In genomic region chr22:39003165-39003638, GRCh38 we compare ENCODE assay signal across 9 cellular contexts. TPM values are rescaled to one million over a fixed set of nuclear protein-coding genes. Genes with fewer than 3 reads are reported as not detected.
DNase-seq lines count a peak whose midpoint lies in the region; ATAC-seq and TF ChIP-seq lines count a peak whose summit lies in the region.
"Had no signal": no experiment of that assay in that cellular context is flagged by ENCODE, and none has a peak within 500 bp of the region (broad histone marks: within the 10 kb centered on the region; RNA-seq: fewer than 3 reads in every experiment).

No MANE protein-coding gene starts in this region.

- H3K9me3 ChIP-seq in MM.1S (replicated peaks; ENCODE audit: insufficient read depth, low read length) (no peaks in the 10 kb centered on the region), right cardiac atrium (ENCODE audit: control insufficient read depth, low read length) (no peaks in the 10 kb centered on the region), gastrocnemius medialis (no peaks in the 10 kb centered on the region)

- intact Hi-C loops in right cardiac atrium (cut with DNase I), result loop anchor here (5.0 to 10.0 kb wide), 6 partner anchors 112 to 238 kb away; partner anchors contain the start of gene CBX6 (in 2 of the 4)
- intact Hi-C loops in gastrocnemius medialis (cut with DNase I; ENCODE audit: low total_unique reads), result loop anchor here (1.0 to 5.0 kb wide), 2 partner anchors 76 to 133 kb away; no protein-coding TSS in a partner anchor

- H3K27me3 ChIP-seq in MM.1S (replicated peaks; ENCODE audit: insufficient read depth, low read length) (no peaks in the 10 kb centered on the region), right cardiac atrium (ENCODE audit: control insufficient read depth, insufficient read depth) (no peaks in the 10 kb centered on the region), gastrocnemius medialis (peaks cover 0 to 5% (median 0%) of the 10 kb centered on the region in 3 donors)

- peak overlapping the region; percentile 74 for H2AFZ ChIP-seq in MM.1S (ENCODE audit: low read length)

- peak overlapping the region; percentile 66 for H3K27ac ChIP-seq in MM.1S (ENCODE audit: low read length)
- H3K27ac ChIP-seq in right cardiac atrium (ENCODE audit: low read length), result no peak overlapping the region
- no peak overlapping the region for H3K27ac ChIP-seq in gastrocnemius medialis

- in situ Hi-C loops in gastrocnemius medialis (cut with MboI; ENCODE audit: low sequenced_read_pairs in 4 of 4), result loop anchor here in 3 of 4 donors (5.0 to 10.0 kb wide), 2 partner anchors 136 to 138 kb away; no protein-coding TSS in a partner anchor

- DNase-seq in C1 segment of cervical spinal cord (lab: John Stamatoyannopoulos, UW) (peak in 10 of 14 donors; percentile 7 to 48 (median 33)), MM.1S (peak; percentile 92), amniotic stem cell (lab: John Stamatoyannopoulos, UW) (peak; percentile 68), right cardiac atrium (peak; percentile 77 to 88 (median 82)), gastrocnemius medialis (peak; percentile 27 to 43), NCI-H2081 (lab: John Stamatoyannopoulos, UW) (no peak)
- DNase-seq in T-helper 2 cell treated with Interferon-gamma antibody and Interleukin-4, amounts not matched to agents 5 μg/mL and 100 μg/mL, for 36 hours (ENCODE audit: low spot score), result peak; percentile 75

- H3K4me2 ChIP-seq in MM.1S (ENCODE audit: low read depth, low read length), result peak overlapping the region; percentile 40; the same call in 1 of the 2 replicates

- no peak for TF ChIP-seq POLR2A in gastrocnemius medialis (IDR thresholded peaks at IDR 0.05)

- H3K79me2 ChIP-seq in MM.1S (ENCODE audit: low read length), result no peaks in the 10 kb centered on the region

- TF ChIP-seq CTCF in MM.1S (IDR thresholded peaks at IDR 0.05; ENCODE audit: low read length) (peak; percentile 77), gastrocnemius medialis (IDR thresholded peaks at IDR 0.05 in 4 of 5, conservative IDR thresholded peaks at IDR 0.05 in 1 of 5) (peak; percentile 49 to 75 (median 65))

- no peaks in the 10 kb centered on the region for H3K36me3 ChIP-seq in MM.1S (replicated peaks; ENCODE audit: insufficient read depth, low read length)
- H3K36me3 ChIP-seq in gastrocnemius medialis, result no peaks in the 10 kb centered on the region

- H3K27me3 Mint-ChIP-seq in T-helper 2 cell treated with Interferon-gamma antibody and Interleukin-4, amounts not matched to agents 5 μg/mL and 100 μg/mL, for 36 hours (ENCODE audit: low read depth), result peaks cover 11% of the 10 kb centered on the region

- H3K27ac Mint-ChIP-seq in T-helper 2 cell treated with Interferon-gamma antibody and Interleukin-4, amounts not matched to agents 5 μg/mL and 100 μg/mL, for 36 hours, result peak overlapping the region; percentile 20

- no peaks in the 10 kb centered on the region for H3K36me3 Mint-ChIP-seq in T-helper 2 cell treated with Interferon-gamma antibody and Interleukin-4, amounts not matched to agents 5 μg/mL and 100 μg/mL, for 36 hours (ENCODE audit: low read depth)

- H3F3A ChIP-seq in MM.1S (ENCODE audit: insufficient read depth, low read length), result peaks cover 12% of the 10 kb centered on the region

- WGBS in right cardiac atrium, result 11% methylated on average over 7 of the region's 7 CpGs

- no peaks in the 10 kb centered on the region for H3K9me2 ChIP-seq in MM.1S (replicated peaks; ENCODE audit: insufficient read depth, low read length)

- H3K4me3 ChIP-seq in MM.1S (ENCODE audit: low read length) (no peak overlapping the region), right cardiac atrium (ENCODE audit: low read length) (no peak overlapping the region), gastrocnemius medialis (no peak overlapping the region)

- peaks cover 7% of the 10 kb centered on the region for H3K4me1 Mint-ChIP-seq in T-helper 2 cell treated with Interferon-gamma antibody and Interleukin-4, amounts not matched to agents 5 μg/mL and 100 μg/mL, for 36 hours (ENCODE audit: low read depth)

- peaks cover under 1% of the 10 kb centered on the region for H3K9me3 Mint-ChIP-seq in T-helper 2 cell treated with Interferon-gamma antibody and Interleukin-4, amounts not matched to agents 5 μg/mL and 100 μg/mL, for 36 hours

- no peak overlapping the region for H3K4me3 Mint-ChIP-seq in T-helper 2 cell treated with Interferon-gamma antibody and Interleukin-4, amounts not matched to agents 5 μg/mL and 100 μg/mL, for 36 hours

- ATAC-seq in GM19324 (IDR thresholded peaks at IDR 0.05; ENCODE audit: low FRiP score, unreplicated experiment) (peak; percentile 65), right cardiac atrium (peak; percentile 91 to 93), gastrocnemius medialis (peak; percentile 68 to 77)

- peaks cover 13% of the 10 kb centered on the region for H3K4me1 ChIP-seq in MM.1S (ENCODE audit: low read length)
- no peaks in the 10 kb centered on the region for H3K4me1 ChIP-seq in right cardiac atrium (ENCODE audit: control insufficient read depth, insufficient read depth, low read length)
- no peaks in the 10 kb centered on the region for H3K4me1 ChIP-seq in gastrocnemius medialis

- H3K9ac ChIP-seq in MM.1S (ENCODE audit: low read length), result peak overlapping the region; percentile 24; the same call in 1 of the 2 replicates

- no peaks in the 10 kb centered on the region for H4K20me1 ChIP-seq in MM.1S (ENCODE audit: insufficient read depth, low read length)

RNA-seq across cellular contexts. Expression of gene APOBEC3C, which starts 10.9 kb away (rescaled TPM):
- total RNA-seq in right cardiac atrium (10 to 100 TPM; 25.4 to 41.9 (median 37.9) TPM), gastrocnemius medialis (1 to 10 TPM in 2 of 4 donors, under 1 TPM in 2; 0.58 to 1.5 (median 1.0) TPM)
- polyA plus RNA-seq in right cardiac atrium, result 37.4 TPM

RNA-seq across cellular contexts. Expression of gene APOBEC3D, which starts 17.7 kb away (rescaled TPM):
- total RNA-seq in right cardiac atrium (1 to 10 TPM; 1.2 to 1.9 (median 1.3) TPM), gastrocnemius medialis (under 1 TPM in 2 of 4 donors, not detected in 2; 0.19 to 0.72 TPM)
- polyA plus RNA-seq in right cardiac atrium, result 0.75 TPM

RNA-seq across cellular contexts. Expression of gene APOBEC3B, which starts 21.1 kb away (rescaled TPM):
- total RNA-seq in right cardiac atrium (1 to 10 TPM; 1.3 to 1.9 (median 1.6) TPM), gastrocnemius medialis (under 1 TPM in 1 of 4 donors, not detected in 3; 0.62 TPM)
- 2.6 TPM for polyA plus RNA-seq in right cardiac atrium

RNA-seq across cellular contexts. Expression of gene APOBEC3F, which starts 37.5 kb away (rescaled TPM):
- total RNA-seq in right cardiac atrium, result 10 to 100 TPM in 3 of 4 donors, 1 to 10 TPM in 1; 5.1 to 12.9 (median 11.0) TPM
- polyA plus RNA-seq in right cardiac atrium, result 14.9 TPM
- under 1 TPM in 1 of 4 donors, not detected in 3; 0.98 TPM for total RNA-seq in gastrocnemius medialis

RNA-seq across cellular contexts. Expression of gene APOBEC3A, which starts 45.8 kb away (rescaled TPM):
- total RNA-seq in right cardiac atrium, result under 1 TPM; 0.23 to 0.94 (median 0.65) TPM
- polyA plus RNA-seq in right cardiac atrium, result 0.14 TPM
- total RNA-seq in gastrocnemius medialis, result under 1 TPM in 2 of 4 donors, not detected in 2; 0.75 to 0.76 TPM
- total RNA-seq: T-helper 1 cell treated with Interleukin-12 subunit alpha and Interleukin-12 subunit beta and Interleukin-4 antibody, amounts not matched to agents 30 ng/mL and 1 ng/mL, for 36 hours had no signal

Comparison
In these comparisons a context has a peak if more than half of its experiments do, and no peak if none do; other contexts are left out.
1. DNase-seq: peak in C1 segment of cervical spinal cord (10 of 14), MM.1S (single experiment), T-helper 2 cell treated with Interferon-gamma antibody and Interleukin-4, amounts not matched to agents 5 μg/mL and 100 μg/mL, for 36 hours (single experiment), amniotic stem cell (single experiment), right cardiac atrium (3 of 3) and gastrocnemius medialis (2 of 2); none in NCI-H2081 (0 of 2).
2. RNA of gene APOBEC3C, which starts 10.9 kb away (total RNA-seq): 25.4 to 41.9 TPM in right cardiac atrium; 0.58 to 1.5 TPM in gastrocnemius medialis; every median in the first group is over 10 times any median in the second.
3. Peak in every context shown above with its lines, with median percentiles within 50 percentile points of each other: ATAC-seq.